Comparison of ENCODE assay signal across 1 cellular context in the genomic region with DNA sequence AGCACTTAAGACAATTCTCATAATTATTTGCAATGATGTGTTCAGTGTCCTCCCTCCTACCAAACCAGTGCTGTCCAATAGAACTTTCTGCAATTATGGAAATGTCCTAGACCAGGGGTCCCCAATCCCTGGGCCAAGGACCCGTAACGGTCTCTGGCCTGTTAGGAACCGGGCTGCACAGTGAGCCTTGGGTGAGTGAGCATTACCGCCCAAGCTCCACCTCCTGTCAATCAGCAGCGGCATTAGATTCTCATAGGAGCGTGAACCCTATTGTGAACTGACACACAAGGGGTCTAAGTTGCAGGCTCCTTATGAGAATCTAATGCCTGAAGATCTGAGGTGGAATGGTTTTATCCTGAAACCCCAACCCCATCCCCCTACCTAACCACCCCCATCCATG.
A peak's percentile ranks its signal among the peaks of the same experiment; 100 is the strongest.
TF ChIP-seq lines count a peak whose summit lies in the region.

No MANE protein-coding gene starts in this region.

TF ChIP-seq in K562, 482 proteins besides CTCF, POLR2A, EP300 and RAD21:
- no peak for TF ChIP-seq SREBF2 (CRISPR knock-in tag; IDR thresholded peaks at IDR 0.05)
- TF ChIP-seq, protein P1, sequence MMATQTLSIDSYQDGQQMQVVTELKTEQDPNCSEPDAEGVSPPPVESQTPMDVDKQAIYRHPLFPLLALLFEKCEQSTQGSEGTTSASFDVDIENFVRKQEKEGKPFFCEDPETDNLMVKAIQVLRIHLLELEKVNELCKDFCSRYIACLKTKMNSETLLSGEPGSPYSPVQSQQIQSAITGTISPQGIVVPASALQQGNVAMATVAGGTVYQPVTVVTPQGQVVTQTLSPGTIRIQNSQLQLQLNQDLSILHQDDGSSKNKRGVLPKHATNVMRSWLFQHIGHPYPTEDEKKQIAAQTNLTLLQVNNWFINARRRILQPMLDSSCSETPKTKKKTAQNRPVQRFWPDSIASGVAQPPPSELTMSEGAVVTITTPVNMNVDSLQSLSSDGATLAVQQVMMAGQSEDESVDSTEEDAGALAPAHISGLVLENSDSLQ (IDR thresholded peaks at IDR 0.05): peak; percentile 52; the same call in 1 of the 2 replicates
